Comparison of ENCODE assay signal across 26 cellular contexts in genomic region chr3:20069178-20069532, GRCh38. TPM values are rescaled to one million over a fixed set of nuclear protein-coding genes. Genes with fewer than 3 reads are reported as not detected.
A peak's percentile ranks its signal among the peaks of the same experiment; 100 is the strongest.
DNase-seq lines count a peak whose midpoint lies in the region; ATAC-seq, FAIRE-seq and TF ChIP-seq lines count a peak whose summit lies in the region.
"Had no signal": no experiment of that assay in that cellular context is flagged by ENCODE, and none has a peak within 500 bp of the region (broad histone marks: within the 10 kb centered on the region; RNA-seq: fewer than 3 reads in every experiment).

No MANE protein-coding gene starts in this region.

- TF ChIP-seq RAD21 in H1 (IDR thresholded peaks at IDR 0.05 in 1 of 2, conservative IDR thresholded peaks at IDR 0.05 in 1 of 2; ENCODE audit: low read depth in 2 of 2, low read length in 2 of 2): no peak

- no peak overlapping the region for H2BK120ac ChIP-seq in H1 (replicated peaks; ENCODE audit: low read depth, low read length)
- no peak overlapping the region for H2BK120ac ChIP-seq in mesendoderm (ENCODE audit: low read depth, low read length)

- H3K4me3 Mint-ChIP-seq in activated naive CD4-positive, alpha-beta T cell treated with anti-CD3 and anti-CD28 coated beads, Interleukin-2, amount 10 ng/mL, durations not matched to agents 7 days and 5 days: no peak overlapping the region
- H3K4me3 Mint-ChIP-seq in T-helper 17 cell: peak overlapping the region; percentile 16
- no peak overlapping the region for H3K4me3 Mint-ChIP-seq in stimulated activated naive B cell treated with anti-CD40 and anti-IgM and Interleukin-4, amounts not matched to agents 10 μg/mL and 1 μg/mL and 100 μg/mL, for 72 hours
- H3K4me3 Mint-ChIP-seq: activated CD8-positive, alpha-beta memory T cell treated with anti-CD3 and anti-CD28 coated beads, Interleukin-2, amount 10 ng/mL, durations not matched to agents 7 days and 5 days; activated naive CD8-positive, alpha-beta T cell treated with anti-CD3 and anti-CD28 coated beads, Interleukin-2, amount 50 U/mL, for 24 hours had no signal

- no peak for ATAC-seq in T-helper 17 cell
- peak; percentile 72 to 86 for ATAC-seq in stimulated activated naive B cell treated with anti-CD40 and anti-IgM and Interleukin-4, amounts not matched to agents 10 μg/mL and 1 μg/mL and 100 μg/mL, for 72 hours (replicated peaks)
- no peak for ATAC-seq in GM21717 (IDR thresholded peaks at IDR 0.05; ENCODE audit: unreplicated experiment)
- ATAC-seq: activated CD8-positive, alpha-beta memory T cell treated with anti-CD3 and anti-CD28 coated beads, Interleukin-2, amount 10 ng/mL, durations not matched to agents 7 days and 5 days; activated naive CD8-positive, alpha-beta T cell treated with anti-CD3 and anti-CD28 coated beads, Interleukin-2, amount 50 U/mL, for 24 hours; HepG2 had no signal

- H4K8ac ChIP-seq in H1 (ENCODE audit: extremely low read depth, insufficient read depth, low read length) (no peak overlapping the region), mesendoderm (ENCODE audit: low read depth, low read length) (no peak overlapping the region)

- H3K4ac ChIP-seq in H1 (replicated peaks; ENCODE audit: insufficient read length, low read depth, low read length) (no peak overlapping the region), mesendoderm (ENCODE audit: low read depth, low read length) (no peak overlapping the region)

- H3K9me2 ChIP-seq in hepatocyte (replicated peaks; ENCODE audit: insufficient read depth): no peaks in the 10 kb centered on the region

- H3K4me1 ChIP-seq in H1 (replicated peaks in 1 of 4; ENCODE audit: control insufficient read depth in 3 of 4, insufficient read depth in 4 of 4, low read length in 3 of 4) (peaks cover 0 to 8% (median 3%) of the 10 kb centered on the region in 4 experiments; a peak in 3 of 7 replicates), hepatocyte (ENCODE audit: insufficient read depth) (peaks cover 4% of the 10 kb centered on the region), mesendoderm (ENCODE audit: control insufficient read depth, low read depth, low read length) (no peaks in the 10 kb centered on the region)
- H3K4me1 ChIP-seq: testis had no signal

- CTCF ChIA-PET in activated naive CD4-positive, alpha-beta T cell treated with anti-CD3 and anti-CD28 coated beads, Interleukin-2, amount 10 ng/mL, durations not matched to agents 7 days and 5 days (lab: Charles Lee): interaction anchor here (0.8 kb wide), 1 partner anchor 12 kb away, joined by 3 read pairs; no protein-coding TSS in a partner anchor
- CTCF ChIA-PET in H1 (lab: Charles Lee; ENCODE audit: partially characterized antibody): interaction anchor here (1.4 kb wide), 1 partner anchor 28 kb away, joined by 3 read pairs; the partner anchor contains the start of gene KAT2B

- H3K4me2 ChIP-seq in H1 (ENCODE audit: insufficient read depth in 1 of 2, low read depth in 2 of 2, low read length in 2 of 2) (no peak overlapping the region), hepatocyte (no peak overlapping the region), mesendoderm (ENCODE audit: low read length) (no peak overlapping the region)
- H3K4me2 ChIP-seq: BLaER1 treated with 17β-estradiol and CSF1 and Interleukin-3, amounts not matched to agents 10 nM and 100 nM; smooth muscle cell had no signal

- TF ChIP-seq EP300 in H1 (IDR thresholded peaks at IDR 0.05; ENCODE audit: borderline replicate concordance in 1 of 2, low read depth in 2 of 2, low read length in 2 of 2): no peak

- TF ChIP-seq POLR2A in H1 (IDR thresholded peaks at IDR 0.05; ENCODE audit: control extremely low read depth in 1 of 2, low read depth in 2 of 2, low read length in 2 of 2): no peak

- H3K36me3 ChIP-seq in H1 (ENCODE audit: control insufficient read depth in 2 of 4, insufficient read depth in 4 of 4, low read length in 3 of 4) (no peaks in the 10 kb centered on the region), hepatocyte (replicated peaks; ENCODE audit: insufficient read depth, low read depth) (no peaks in the 10 kb centered on the region), mesendoderm (ENCODE audit: control insufficient read depth, insufficient read depth, low read length) (no peaks in the 10 kb centered on the region)

- no peaks in the 10 kb centered on the region for H4K20me1 ChIP-seq in H1 (replicated peaks in 1 of 2; ENCODE audit: control insufficient read depth in 1 of 2, insufficient read depth in 2 of 2, low read length in 2 of 2)
- H4K20me1 ChIP-seq in hepatocyte (ENCODE audit: insufficient read depth, poor library complexity, severe bottlenecking): no peaks in the 10 kb centered on the region
- H4K20me1 ChIP-seq: BLaER1 treated with 17β-estradiol and CSF1 and Interleukin-3, amounts not matched to agents 10 nM and 100 nM had no signal

- H2BK20ac ChIP-seq in H1 (ENCODE audit: low read length): no peak overlapping the region

- no peak overlapping the region for H2AFZ ChIP-seq in H1 (ENCODE audit: low read length)
- no peak overlapping the region for H2AFZ ChIP-seq in hepatocyte

- H3K4me3 ChIP-seq in H1 (ENCODE audit: extremely low read depth in 1 of 4, insufficient read depth in 2 of 4, low read depth in 3 of 4, low read length in 4 of 4): no peak overlapping the region
- H3K4me3 ChIP-seq in hepatocyte: no peak overlapping the region
- H3K4me3 ChIP-seq in mesendoderm (ENCODE audit: low read length): no peak overlapping the region
- H3K4me3 ChIP-seq: BLaER1 treated with 17β-estradiol and CSF1 and Interleukin-3, amounts not matched to agents 10 nM and 100 nM; dorsolateral prefrontal cortex; HAP-1; smooth muscle cell; testis had no signal

- H3K56ac ChIP-seq in H1 (replicated peaks; ENCODE audit: insufficient read length, low read depth, low read length) (no peak overlapping the region), mesendoderm (ENCODE audit: low read length) (no peak overlapping the region)

- no peaks in the 10 kb centered on the region for H3K79me2 ChIP-seq in H1 (ENCODE audit: control insufficient read depth in 1 of 2, insufficient read depth in 2 of 2, low read length in 2 of 2)
- H3K79me2 ChIP-seq in hepatocyte: peaks cover 4% of the 10 kb centered on the region
- no peaks in the 10 kb centered on the region for H3K79me2 ChIP-seq in mesendoderm (ENCODE audit: control insufficient read depth, insufficient read depth, low read length)

- POLR2A ChIA-PET in H1 (lab: Charles Lee; ENCODE audit: partially characterized antibody): interaction anchor here (0.7 kb wide), 1 partner anchor 42 kb away, joined by 3 read pairs; no protein-coding TSS in a partner anchor

- H3K27me3 ChIP-seq in H1 (replicated peaks in 1 of 4; ENCODE audit: control insufficient read depth in 3 of 4, extremely low read depth in 1 of 4, insufficient read depth in 3 of 4, low read length in 3 of 4): peaks cover 1 to 9% (median 4%) of the 10 kb centered on the region in 4 experiments; a peak in 6 of 7 replicates
- no peaks in the 10 kb centered on the region for H3K27me3 ChIP-seq in hepatocyte
- no peaks in the 10 kb centered on the region for H3K27me3 ChIP-seq in mesendoderm (ENCODE audit: insufficient read depth, low read length, poor library complexity)
- H3K27me3 ChIP-seq: BLaER1 treated with 17β-estradiol and CSF1 and Interleukin-3, amounts not matched to agents 10 nM and 100 nM; dorsolateral prefrontal cortex; testis had no signal

- H3K14ac ChIP-seq in H1 (ENCODE audit: insufficient read length): no peak overlapping the region

- H2AK5ac ChIP-seq in H1 (ENCODE audit: low read depth, low read length) (no peak overlapping the region), mesendoderm (ENCODE audit: low read length) (no peak overlapping the region)

- no peak overlapping the region for H2BK15ac ChIP-seq in H1 (ENCODE audit: low read length)
- H2BK15ac ChIP-seq in mesendoderm (replicated peaks; ENCODE audit: low read depth): no peak overlapping the region

- no peaks in the 10 kb centered on the region for H3K9me3 Mint-ChIP-seq in activated naive CD4-positive, alpha-beta T cell treated with anti-CD3 and anti-CD28 coated beads, Interleukin-2, amount 10 ng/mL, durations not matched to agents 7 days and 5 days
- no peaks in the 10 kb centered on the region for H3K9me3 Mint-ChIP-seq in stimulated activated naive B cell treated with anti-CD40 and anti-IgM and Interleukin-4, amounts not matched to agents 10 μg/mL and 1 μg/mL and 100 μg/mL, for 72 hours
- H3K9me3 Mint-ChIP-seq: activated naive CD8-positive, alpha-beta T cell treated with anti-CD3 and anti-CD28 coated beads, Interleukin-2, amount 50 U/mL, for 24 hours had no signal

- TF ChIP-seq CTCF in H1 (IDR thresholded peaks at IDR 0.05; ENCODE audit: control extremely low read depth in 1 of 3, insufficient read depth in 1 of 3, low read depth in 1 of 3, low read length in 3 of 3) (no peak), hepatocyte (IDR thresholded peaks at IDR 0.05; ENCODE audit: poor library complexity) (no peak)

- H3K23me2 ChIP-seq in H1 (ENCODE audit: low read depth, low read length): no peaks in the 10 kb centered on the region

- peak overlapping the region; percentile 70 for H3K27ac Mint-ChIP-seq in activated naive CD4-positive, alpha-beta T cell treated with anti-CD3 and anti-CD28 coated beads, Interleukin-2, amount 10 ng/mL, durations not matched to agents 7 days and 5 days
- H3K27ac Mint-ChIP-seq in T-helper 17 cell: peak overlapping the region; percentile 83
- peak overlapping the region; percentile 39 for H3K27ac Mint-ChIP-seq in stimulated activated naive B cell treated with anti-CD40 and anti-IgM and Interleukin-4, amounts not matched to agents 10 μg/mL and 1 μg/mL and 100 μg/mL, for 72 hours
- H3K27ac Mint-ChIP-seq: activated naive CD8-positive, alpha-beta T cell treated with anti-CD3 and anti-CD28 coated beads, Interleukin-2, amount 50 U/mL, for 24 hours had no signal

- no peak overlapping the region for H3K27ac ChIP-seq in H1 (ENCODE audit: low read depth, low read length)
- no peak overlapping the region for H3K27ac ChIP-seq in hepatocyte
- no peak overlapping the region for H3K27ac ChIP-seq in mesendoderm (ENCODE audit: low read depth, low read length)
- H3K27ac ChIP-seq: BLaER1 treated with 17β-estradiol and CSF1 and Interleukin-3, amounts not matched to agents 10 nM and 100 nM; testis had no signal

- H3K9me3 ChIP-seq in T-helper 17 cell (ENCODE audit: control insufficient read depth, low read length, poor library complexity, severe bottlenecking) (no peaks in the 10 kb centered on the region), H1 (ENCODE audit: insufficient read depth in 2 of 2, low read depth in 1 of 2, low read length in 1 of 2) (no peaks in the 10 kb centered on the region), hepatocyte (ENCODE audit: low read depth) (no peaks in the 10 kb centered on the region)
- H3K9me3 ChIP-seq: HAP-1, testis had no signal

- FAIRE-seq in H1 (lab: Jason Lieb, UNC): no peak
- FAIRE-seq: HepG2, TTC549 had no signal

- no peak overlapping the region for H3K18ac ChIP-seq in H1 (ENCODE audit: extremely low read depth, low read length)
- H3K18ac ChIP-seq in mesendoderm (ENCODE audit: low read length): no peak overlapping the region

- H3K23ac ChIP-seq in H1 (ENCODE audit: insufficient read length) (no peak overlapping the region), mesendoderm (ENCODE audit: low read length) (no peak overlapping the region)

- H3K79me1 ChIP-seq in H1 (ENCODE audit: low read depth, low read length) (no peaks in the 10 kb centered on the region), mesendoderm (ENCODE audit: low read length) (no peaks in the 10 kb centered on the region)

- H3K4me1 Mint-ChIP-seq in activated naive CD4-positive, alpha-beta T cell treated with anti-CD3 and anti-CD28 coated beads, Interleukin-2, amount 10 ng/mL, durations not matched to agents 7 days and 5 days: peaks cover 36% of the 10 kb centered on the region
- peaks cover 53% of the 10 kb centered on the region for H3K4me1 Mint-ChIP-seq in T-helper 17 cell
- peaks cover 29 to 44% of the 10 kb centered on the region in 2 donors for H3K4me1 Mint-ChIP-seq in stimulated activated naive B cell treated with anti-CD40 and anti-IgM and Interleukin-4, amounts not matched to agents 10 μg/mL and 1 μg/mL and 100 μg/mL, for 72 hours

- peaks cover 56% of the 10 kb centered on the region for H3K36me3 Mint-ChIP-seq in activated naive CD4-positive, alpha-beta T cell treated with anti-CD3 and anti-CD28 coated beads, Interleukin-2, amount 10 ng/mL, durations not matched to agents 7 days and 5 days
- H3K36me3 Mint-ChIP-seq in T-helper 17 cell (ENCODE audit: low read depth): no peaks in the 10 kb centered on the region
- peaks cover 17 to 31% of the 10 kb centered on the region in 2 donors for H3K36me3 Mint-ChIP-seq in stimulated activated naive B cell treated with anti-CD40 and anti-IgM and Interleukin-4, amounts not matched to agents 10 μg/mL and 1 μg/mL and 100 μg/mL, for 72 hours

- no peak overlapping the region for H2BK5ac ChIP-seq in H1 (ENCODE audit: low read depth, low read length)
- no peak overlapping the region for H2BK5ac ChIP-seq in mesendoderm (ENCODE audit: low read length)

- no peaks in the 10 kb centered on the region for H3K27me3 Mint-ChIP-seq in activated naive CD4-positive, alpha-beta T cell treated with anti-CD3 and anti-CD28 coated beads, Interleukin-2, amount 10 ng/mL, durations not matched to agents 7 days and 5 days
- H3K27me3 Mint-ChIP-seq in T-helper 17 cell: no peaks in the 10 kb centered on the region
- H3K27me3 Mint-ChIP-seq in stimulated activated naive B cell treated with anti-CD40 and anti-IgM and Interleukin-4, amounts not matched to agents 10 μg/mL and 1 μg/mL and 100 μg/mL, for 72 hours: no peaks in the 10 kb centered on the region
- H3K27me3 Mint-ChIP-seq: activated CD8-positive, alpha-beta memory T cell treated with anti-CD3 and anti-CD28 coated beads, Interleukin-2, amount 10 ng/mL, durations not matched to agents 7 days and 5 days; activated naive CD8-positive, alpha-beta T cell treated with anti-CD3 and anti-CD28 coated beads, Interleukin-2, amount 50 U/mL, for 24 hours had no signal

- H4K91ac ChIP-seq in H1 (replicated peaks; ENCODE audit: insufficient read length, low read length): no peak overlapping the region

- H2BK12ac ChIP-seq in H1 (ENCODE audit: low read depth, low read length): no peak overlapping the region

- H4K5ac ChIP-seq in H1 (ENCODE audit: insufficient read length, low read depth, low read length): no peak overlapping the region
- no peak overlapping the region for H4K5ac ChIP-seq in mesendoderm (ENCODE audit: low read length)

- no peak overlapping the region for H3K9ac ChIP-seq in H1 (replicated peaks in 1 of 4; ENCODE audit: extremely low read depth in 1 of 4, low read depth in 3 of 4, low read length in 3 of 4)
- no peak overlapping the region for H3K9ac ChIP-seq in mesendoderm (ENCODE audit: low read length)
- H3K9ac ChIP-seq: BLaER1 treated with 17β-estradiol and CSF1 and Interleukin-3, amounts not matched to agents 10 nM and 100 nM had no signal

- DNase-seq in activated naive CD4-positive, alpha-beta T cell treated with anti-CD3 and anti-CD28 coated beads, Interleukin-2, amount 10 ng/mL, durations not matched to agents 7 days and 5 days: no peak
- no peak for DNase-seq in activated naive CD4-positive, alpha-beta T cell treated with Interleukin-2 at 50 U/mL for 16 hours
- DNase-seq in T-helper 17 cell: no peak
- no peak for DNase-seq in H1 (ENCODE audit: low read depth in 1 of 2, low spot score in 2 of 2)
- DNase-seq in stimulated activated naive B cell treated with anti-CD40 and anti-IgM and Interleukin-4, amounts not matched to agents 10 μg/mL and 1 μg/mL and 100 μg/mL, for 72 hours: no peak
- no peak for DNase-seq in hepatocyte (ENCODE audit: low spot score)
- DNase-seq in mesendoderm: no peak
- DNase-seq: ACHN; activated CD4-positive, CD25-positive, alpha-beta regulatory T cell treated with anti-CD3 and anti-CD28 coated beads, Interleukin-2, amount 50 U/mL, for 72 hours; activated CD8-positive, alpha-beta memory T cell treated with anti-CD3 and anti-CD28 coated beads, Interleukin-2, amount 10 ng/mL, durations not matched to agents 7 days and 5 days; activated naive CD8-positive, alpha-beta T cell treated with anti-CD3 and anti-CD28 coated beads, Interleukin-2, amount 50 U/mL, for 24 hours; dorsolateral prefrontal cortex; NCI-H1105; NCI-H2029 treated with DMSO at 0.1 percent for 48 hours; NCI-H82; stimulated activated CD4-positive, alpha-beta T cell treated with anti-CD3 and anti-CD28 coated beads, Interleukin-2, amount 100 ng/mL, for 24 hours; testis had no signal

RNA-seq across cellular contexts. Expression of gene KAT2B, which starts 28.9 kb away (rescaled TPM):
- total RNA-seq in T-helper 17 cell (100 to 1,000 TPM; 157 to 161 TPM), hepatocyte (13.3 and 15.1 TPM in 2 replicates)
- total RNA-seq in H1 (2021; fragmentation: NEBNext Ultra II Directional; extraction: Animal tissue kit (Norgen Biotek cat#: 25700)): 0.91 and 1.4 TPM in 2 replicates
- polyA plus RNA-seq in H1 (2011; rRNA removed) (0.14 and 0.24 TPM in 2 replicates), hepatocyte (7.7 and 11.7 TPM in 2 replicates)
- polyA plus RNA-seq in H1 (2011; cell fraction: cytosol; rRNA removed): 0.36 TPM
- polyA plus RNA-seq in H1 (2011; cell fraction: nucleus; rRNA removed): 1.6 TPM
- 0.39 to 0.76 TPM (median 0.57 TPM) in 4 replicates for polyA plus RNA-seq in H1 (2012, experiment 1 of 2)
- 0.05 TPM for polyA plus RNA-seq in H1 (2012, experiment 2 of 2)
- 0.77 TPM for polyA plus RNA-seq in H1 (2013, experiment 1 of 2)
- 0.74 TPM for polyA plus RNA-seq in H1 (2013, experiment 2 of 2)
- 0.47 and 0.83 TPM in 2 replicates for polyA minus RNA-seq in H1 (2011; rRNA and poly(A)+ RNA removed)
- 1.3 TPM for polyA minus RNA-seq in H1 (2011; cell fraction: cytosol; rRNA and poly(A)+ RNA removed)
- 3.1 TPM for polyA minus RNA-seq in H1 (2011; cell fraction: nucleus; rRNA and poly(A)+ RNA removed)
- 0.58 TPM for polyA plus RNA-seq in mesendoderm (2013, experiment 1 of 2)
- polyA plus RNA-seq in mesendoderm (2013, experiment 2 of 2): 0.43 TPM

RNA-seq across cellular contexts. Expression of gene PP2D1, which starts 57.1 kb away (rescaled TPM):
- total RNA-seq in T-helper 17 cell: not detected
- not detected in 2 replicates for total RNA-seq in H1 (2021; fragmentation: NEBNext Ultra II Directional; extraction: Animal tissue kit (Norgen Biotek cat#: 25700))
- not detected in 2 replicates for polyA plus RNA-seq in H1 (2011; rRNA removed)
- polyA plus RNA-seq in H1 (2011; cell fraction: cytosol; rRNA removed): not detected
- polyA plus RNA-seq in H1 (2011; cell fraction: nucleus; rRNA removed): not detected
- polyA plus RNA-seq in H1 (2012, experiment 1 of 2): 0.13 to 0.99 TPM (median 0.16 TPM) in 4 replicates
- polyA plus RNA-seq in H1 (2012, experiment 2 of 2): not detected
- not detected for polyA plus RNA-seq in H1 (2013, experiment 1 of 2)
- not detected for polyA plus RNA-seq in H1 (2013, experiment 2 of 2)
- polyA minus RNA-seq in H1 (2011; rRNA and poly(A)+ RNA removed): not detected in 2 replicates
- not detected for polyA minus RNA-seq in H1 (2011; cell fraction: cytosol; rRNA and poly(A)+ RNA removed)
- not detected for polyA minus RNA-seq in H1 (2011; cell fraction: nucleus; rRNA and poly(A)+ RNA removed)
- not detected in 2 replicates for total RNA-seq in hepatocyte
- 0.23 and 0.40 TPM in 2 replicates for polyA plus RNA-seq in hepatocyte
- not detected for polyA plus RNA-seq in mesendoderm (2013, experiment 1 of 2)
- not detected for polyA plus RNA-seq in mesendoderm (2013, experiment 2 of 2)
- total RNA-seq: activated CD8-positive, alpha-beta memory T cell treated with anti-CD3 and anti-CD28 coated beads, Interleukin-2, amount 10 ng/mL, durations not matched to agents 7 days and 5 days; HepG2; LHCN-M2; myocyte; omental fat pad; smooth muscle cell had no signal
- polyA plus RNA-seq: HepG2 had no signal

Comparison
In these comparisons a context has a peak if more than half of its experiments do, and no peak if none do; other contexts are left out.
1. ATAC-seq: peak in stimulated activated naive B cell treated with anti-CD40 and anti-IgM and Interleukin-4, amounts not matched to agents 10 μg/mL and 1 μg/mL and 100 μg/mL, for 72 hours (2 of 2); none in T-helper 17 cell (single experiment) and GM21717 (single experiment).
2. Peak in every context shown above with its lines, with median percentiles within 50 percentile points of each other: H3K27ac Mint-ChIP-seq.